In the genomic region with DNA sequence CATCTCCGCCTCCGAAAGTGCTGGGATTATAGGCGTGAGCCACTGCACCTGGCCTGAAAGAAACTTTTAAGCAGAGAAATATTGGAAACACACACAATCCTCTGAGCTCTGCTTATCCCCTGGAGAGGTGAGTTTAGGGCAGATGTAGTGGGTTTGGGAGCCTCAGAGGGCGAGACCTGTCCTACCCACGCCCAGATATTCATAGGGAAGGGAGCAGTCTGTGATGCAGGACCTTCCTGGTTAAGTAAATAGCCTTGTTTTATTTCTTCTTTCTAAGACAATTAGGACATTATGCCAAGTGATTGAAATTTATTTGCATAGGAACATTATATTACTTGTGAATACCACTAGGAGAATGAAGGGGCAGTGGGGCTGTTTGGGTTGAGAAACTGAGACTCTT, we compare ENCODE assay signal across 27 cellular contexts. TPM values are rescaled to one million over a fixed set of nuclear protein-coding genes. Genes with fewer than 3 reads are reported as not detected.
A peak's percentile ranks its signal among the peaks of the same experiment; 100 is the strongest.
DNase-seq lines count a peak whose midpoint lies in the region; ATAC-seq, FAIRE-seq and TF ChIP-seq lines count a peak whose summit lies in the region.
"Had no signal": no experiment of that assay in that cellular context is flagged by ENCODE, and none has a peak within 500 bp of the region (broad histone marks: within the 10 kb centered on the region; RNA-seq: fewer than 3 reads in every experiment).

No MANE protein-coding gene starts in this region.

- peak; percentile 96 for FAIRE-seq in A204.1 (lab: Jason Lieb, UNC)
- FAIRE-seq: A549, GM12891, GM18507, H54 had no signal

- intact Hi-C loops in PC-3 (cut with micrococcal nuclease), result no loop called here
- intact Hi-C loops in left colon (cut with DNase I, micrococcal nuclease), result no loop called here
- intact Hi-C loops in sciatic nerve (cut with DNase I), result no loop called here

- no peaks in the 10 kb centered on the region for H3K79me2 ChIP-seq in PC-3 (ENCODE audit: low read length)

- no peaks in the 10 kb centered on the region for H4K20me1 ChIP-seq in PC-3 (ENCODE audit: low read length)
- H4K20me1 ChIP-seq: BLaER1 treated with 17β-estradiol and CSF1 and Interleukin-3, amounts not matched to agents 10 nM and 100 nM had no signal

- H3K4me2 ChIP-seq in PC-3 (ENCODE audit: low read length), result no peak overlapping the region
- H3K4me2 ChIP-seq: A549; BLaER1 treated with 17β-estradiol and CSF1 and Interleukin-3, amounts not matched to agents 10 nM and 100 nM had no signal

- H2AFZ ChIP-seq in PC-3 (ENCODE audit: low read length), result no peak overlapping the region

- no peaks in the 10 kb centered on the region for H3K4me1 ChIP-seq in PC-3 (ENCODE audit: insufficient read depth, low read length)
- H3K4me1 ChIP-seq: A549; BE2C; BLaER1 treated with 17β-estradiol and CSF1 and Interleukin-3, amounts not matched to agents 10 nM and 100 nM; HAP-1 had no signal

- H3F3A ChIP-seq in PC-3 (ENCODE audit: low read length, unreplicated experiment), result no peaks in the 10 kb centered on the region

- CTCF ChIA-PET in PC-3 (lab: Charles Lee), result no interaction called here

- ATAC-seq in PC-3 (peak; percentile 49), left colon (peak; percentile 62), sciatic nerve (peak; percentile 42), HG03571 (IDR thresholded peaks at IDR 0.05; ENCODE audit: unreplicated experiment) (no peak)
- ATAC-seq: A549 had no signal

- no TSS peak for BruUV-seq in PC-3 (replicated peaks; lab: Mats Ljungman, UMichigan)

- no peaks in the 10 kb centered on the region for H3K9me3 ChIP-seq in PC-3 (ENCODE audit: low read length)
- H3K9me3 ChIP-seq: A549; BE2C; BLaER1 treated with 17β-estradiol and CSF1 and Interleukin-3, amounts not matched to agents 10 nM and 100 nM; HAP-1 had no signal

- H3K27me3 ChIP-seq in PC-3 (ENCODE audit: low read length), result no peaks in the 10 kb centered on the region
- H3K27me3 ChIP-seq: BE2C; BLaER1 treated with 17β-estradiol and CSF1 and Interleukin-3, amounts not matched to agents 10 nM and 100 nM had no signal

- POLR2A ChIA-PET in PC-3 (lab: Charles Lee; ENCODE audit: unreplicated experiment), result no interaction called here

- no peak overlapping the region for H3K27ac ChIP-seq in PC-3 (ENCODE audit: low read length)
- H3K27ac ChIP-seq: 22Rv1; A549; BLaER1 treated with 17β-estradiol and CSF1 and Interleukin-3, amounts not matched to agents 10 nM and 100 nM had no signal

- no peak for DNase-seq in PC-3
- DNase-seq in left colon, result no peak
- DNase-seq in sciatic nerve (ENCODE audit: low spot score), result no peak
- no peak for DNase-seq in stimulated activated CD4-positive, alpha-beta T cell treated with anti-CD3 and anti-CD28 coated beads, Interleukin-1b, Interleukin-23, amount 100 ng/mL, for 48 hours
- no peak for DNase-seq in NCI-H2029 (lab: John Stamatoyannopoulos, UW)
- no peak for DNase-seq in occipital lobe (lab: John Stamatoyannopoulos, UW)
- DNase-seq: ACHN; AML-193; BE2C; Calu3; CD4-positive, alpha-beta T cell; CD8-positive, alpha-beta memory T cell; COR-L47; DMS53; DMS79 treated with DMSO at 0.1 percent for 48 hours; GF-D8; GOT3; HFFc6 had no signal

- TF ChIP-seq CTCF in PC-3 (conservative IDR thresholded peaks at IDR 0.05; ENCODE audit: low read depth, low read length), result no peak

- no peaks in the 10 kb centered on the region for H3K36me3 ChIP-seq in PC-3 (ENCODE audit: low read depth, low read length)
- H3K36me3 ChIP-seq: BE2C; BLaER1 treated with 17β-estradiol and CSF1 and Interleukin-3, amounts not matched to agents 10 nM and 100 nM; HAP-1 had no signal

- no peak overlapping the region for H3K9ac ChIP-seq in PC-3 (ENCODE audit: low read length)
- H3K9ac ChIP-seq: BLaER1 treated with 17β-estradiol and CSF1 and Interleukin-3, amounts not matched to agents 10 nM and 100 nM had no signal

- no peaks in the 10 kb centered on the region for H3K9me2 ChIP-seq in PC-3 (replicated peaks; ENCODE audit: low read length)

- no peak overlapping the region for H3K4me3 ChIP-seq in PC-3 (ENCODE audit: low read length)
- H3K4me3 ChIP-seq: A549; BLaER1 treated with 17β-estradiol and CSF1 and Interleukin-3, amounts not matched to agents 10 nM and 100 nM; HAP-1 had no signal

RNA-seq across cellular contexts. Expression of gene SLC45A1, which starts 18.0 kb away (rescaled TPM):
- 0.62 and 0.75 TPM in 2 replicates for total RNA-seq in PC-3 (2014; rRNA removed)
- total RNA-seq in left colon, result under 1 TPM; 0.70 to 0.73 TPM
- total RNA-seq in sciatic nerve, result 2.5 TPM
- total RNA-seq in occipital lobe, result 6.6 TPM
